In genomic region chr14:34081576-34082136, GRCh38 we compare ENCODE assay signal across 9 cellular contexts.
DNase-seq lines count a peak whose midpoint lies in the region; ATAC-seq and TF ChIP-seq lines count a peak whose summit lies in the region.
"Had no signal": no experiment of that assay in that cellular context is flagged by ENCODE, and none has a peak within 500 bp of the region (broad histone marks: within the 10 kb centered on the region; RNA-seq: fewer than 3 reads in every experiment).

No MANE protein-coding gene starts in this region.

- H3K9me3 ChIP-seq in spleen: no peaks in the 10 kb centered on the region

- no peaks in the 10 kb centered on the region for H3K36me3 ChIP-seq in spleen

- DNase-seq in EL (peak; percentile 66), NCI-H2029 treated with DMSO at 0.1 percent for 48 hours (lab: John Stamatoyannopoulos, UW) (peak; percentile 99), cardiac fibroblast (ENCODE audit: low read depth in 2 of 2) (peak; percentile 33 to 37), myocyte (ENCODE audit: low read depth) (peak; percentile 72), nucleus accumbens (lab: John Stamatoyannopoulos, UW) (no peak), SIG-M5 treated with dmso at 0.1 percent for 504 hours (lab: John Stamatoyannopoulos, UW; ENCODE audit: unreplicated experiment) (no peak), spleen (no peak)
- DNase-seq: activated CD8-positive, alpha-beta memory T cell treated with anti-CD3 and anti-CD28 coated beads, Interleukin-2, amount 50 U/mL, for 4 hours had no signal

- H3K27me3 ChIP-seq in spleen (replicated peaks in 1 of 7): no peaks in the 10 kb centered on the region

- H3K27ac ChIP-seq in spleen: no peak overlapping the region

- TF ChIP-seq POLR2A in spleen (IDR thresholded peaks at IDR 0.05): no peak

- 67 to 77% (median 73%) methylated on average over 6 of the region's 6 CpGs for WGBS in spleen, 5 donors

- ATAC-seq in GM18907 (IDR thresholded peaks at IDR 0.05; ENCODE audit: unreplicated experiment): no peak

- TF ChIP-seq CTCF in cardiac fibroblast (IDR thresholded peaks at IDR 0.05; ENCODE audit: low read depth, low read length) (no peak), spleen (IDR thresholded peaks at IDR 0.05 in 8 of 11, conservative IDR thresholded peaks at IDR 0.05 in 3 of 11) (no peak)

- H3K4me3 ChIP-seq in cardiac fibroblast (replicated peaks in 1 of 2; ENCODE audit: low read depth in 2 of 2, low read length in 2 of 2) (no peak overlapping the region), spleen (no peak overlapping the region)

- intact Hi-C loops in spleen (cut with DNase I; ENCODE audit: low total_unique reads): no loop called here

- H3K4me1 ChIP-seq in spleen: peaks cover 0 to 8% (median 0%) of the 10 kb centered on the region in 6 donors

Comparison
In these comparisons a context has a peak if more than half of its experiments do, and no peak if none do; other contexts are left out.
1. DNase-seq: peak in EL (single experiment), NCI-H2029 treated with DMSO at 0.1 percent for 48 hours (single experiment), cardiac fibroblast (2 of 2) and myocyte (single experiment); none in nucleus accumbens (0 of 56), SIG-M5 treated with dmso at 0.1 percent for 504 hours (single experiment) and spleen (single experiment).